ENCODE assay signal across 9 cellular contexts in the genomic region with DNA sequence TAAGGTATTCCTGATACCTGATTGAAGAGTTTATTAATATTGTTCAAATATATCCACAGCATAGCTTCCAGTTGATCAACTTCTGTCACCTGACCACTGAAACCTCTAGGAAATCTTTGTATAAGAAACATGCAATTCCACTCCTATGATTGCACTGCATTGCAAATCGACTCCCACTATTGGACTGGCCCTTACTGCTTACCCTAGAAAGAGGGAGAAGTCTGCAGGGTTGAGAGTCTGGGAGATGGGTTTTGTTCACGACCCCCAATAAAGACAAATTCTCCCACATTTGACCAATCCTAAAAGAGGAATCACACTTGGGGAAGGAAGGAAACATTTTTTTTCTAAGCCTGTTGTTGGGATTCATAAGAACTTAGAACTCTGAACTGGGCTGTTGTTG.
"Had no signal": no experiment of that assay in that cellular context is flagged by ENCODE, and none has a peak within 500 bp of the region (broad histone marks: within the 10 kb centered on the region; RNA-seq: fewer than 3 reads in every experiment).

No MANE protein-coding gene starts in this region.

- FAIRE-seq: K562 had no signal

- H3K9me3 Mint-ChIP-seq: HFFc6 had no signal

- ATAC-seq: HCT116, K562 had no signal

- H3K27ac ChIP-seq: GM23248, HL-60 had no signal

- H3K36me3 ChIP-seq: HAP-1 had no signal

- DNase-seq: GM23248, GOT3, H7, HFFc6, IMR-90 had no signal

- H2AFZ ChIP-seq: GM23248 had no signal

- H3K9ac ChIP-seq: GM23248 had no signal

- H3K4me3 Mint-ChIP-seq: HFFc6 had no signal

- H3K9me3 ChIP-seq: HAP-1 had no signal

- H3K4me1 ChIP-seq: HAP-1 had no signal

- H3K27ac Mint-ChIP-seq: HFFc6 had no signal

- H3K4me3 ChIP-seq: GM23248, HAP-1, K562 had no signal
